10 cellular contexts compared by ENCODE assay signal in genomic region chr7:41630741-41631140, GRCh38.
DNase-seq lines count a peak whose midpoint lies in the region; ATAC-seq, FAIRE-seq and TF ChIP-seq lines count a peak whose summit lies in the region.
"Had no signal": no experiment of that assay in that cellular context is flagged by ENCODE, and none has a peak within 500 bp of the region (broad histone marks: within the 10 kb centered on the region; RNA-seq: fewer than 3 reads in every experiment).

No MANE protein-coding gene starts in this region.

- no peaks in the 10 kb centered on the region for H3K9me3 Mint-ChIP-seq in stimulated activated naive CD8-positive, alpha-beta T cell treated with anti-CD3 and anti-CD28 coated beads, Interleukin-15, amount 100 ng/mL, for 72 hours

- no peak overlapping the region for H3K4me3 Mint-ChIP-seq in stimulated activated naive CD8-positive, alpha-beta T cell treated with anti-CD3 and anti-CD28 coated beads, Interleukin-15, amount 100 ng/mL, for 72 hours

- H3K4me1 Mint-ChIP-seq in stimulated activated naive CD8-positive, alpha-beta T cell treated with anti-CD3 and anti-CD28 coated beads, Interleukin-15, amount 100 ng/mL, for 72 hours, result no peaks in the 10 kb centered on the region

- peak in 1 of 2 donors; percentile 1 for DNase-seq in stimulated activated naive CD8-positive, alpha-beta T cell treated with anti-CD3 and anti-CD28 coated beads, Interleukin-15, amount 100 ng/mL, for 72 hours
- DNase-seq in stimulated activated naive CD8-positive, alpha-beta T cell treated with anti-CD3 and anti-CD28 coated beads, Interleukin-15, Interleukin-2, amounts not matched to agents 100 U/mL and 50 U/mL, for 24 hours, result no peak
- no peak for DNase-seq in NCI-H1930 (lab: John Stamatoyannopoulos, UW)
- no peak for DNase-seq in RWPE1 (ENCODE audit: low spot score)
- DNase-seq in NCI-H2171 (lab: John Stamatoyannopoulos, UW), result no peak
- DNase-seq in HTR-8/SVneo (ENCODE audit: insufficient read length, low spot score), result no peak
- DNase-seq: body of pancreas had no signal

- H3K27ac Mint-ChIP-seq in stimulated activated naive CD8-positive, alpha-beta T cell treated with anti-CD3 and anti-CD28 coated beads, Interleukin-15, amount 100 ng/mL, for 72 hours, result no peak overlapping the region

- H3K27me3 Mint-ChIP-seq in stimulated activated naive CD8-positive, alpha-beta T cell treated with anti-CD3 and anti-CD28 coated beads, Interleukin-15, amount 100 ng/mL, for 72 hours, result no peaks in the 10 kb centered on the region

- CTCF ChIA-PET in RWPE1 (lab: Yijun Ruan, JAX), result interaction anchor here (0.5 to 0.6 kb wide), 2 partner anchors 73 to 284 kb away, joined by 3 read pairs; no protein-coding TSS in a partner anchor

- no peak for FAIRE-seq in HTR-8/SVneo (lab: Jason Lieb, UNC)
- FAIRE-seq: K562 had no signal

- TF ChIP-seq CTCF in RWPE1 (conservative IDR thresholded peaks at IDR 0.05; ENCODE audit: low read depth), result no peak

- POLR2A ChIA-PET in RWPE1 (lab: Yijun Ruan, JAX; ENCODE audit: low non-redundant PET), result no interaction called here

- no peak overlapping the region for H3K27ac ChIP-seq in RWPE1
- H3K27ac ChIP-seq: body of pancreas had no signal

- ATAC-seq in stimulated activated naive CD8-positive, alpha-beta T cell treated with anti-CD3 and anti-CD28 coated beads, Interleukin-15, amount 100 ng/mL, for 72 hours, result peak; percentile 66
- no peak for ATAC-seq in stimulated activated naive CD8-positive, alpha-beta T cell treated with anti-CD3 and anti-CD28 coated beads, Interleukin-15, Interleukin-2, amounts not matched to agents 100 U/mL and 50 U/mL, for 24 hours
- ATAC-seq in HG02642 (IDR thresholded peaks at IDR 0.05; ENCODE audit: poor library complexity, unreplicated experiment) (peak; percentile 83), HG03558 (IDR thresholded peaks at IDR 0.05; ENCODE audit: extremely low read depth, unreplicated experiment) (peak; percentile 89)
- ATAC-seq: body of pancreas, K562 had no signal
